9 cellular contexts compared by ENCODE assay signal in the genomic region with DNA sequence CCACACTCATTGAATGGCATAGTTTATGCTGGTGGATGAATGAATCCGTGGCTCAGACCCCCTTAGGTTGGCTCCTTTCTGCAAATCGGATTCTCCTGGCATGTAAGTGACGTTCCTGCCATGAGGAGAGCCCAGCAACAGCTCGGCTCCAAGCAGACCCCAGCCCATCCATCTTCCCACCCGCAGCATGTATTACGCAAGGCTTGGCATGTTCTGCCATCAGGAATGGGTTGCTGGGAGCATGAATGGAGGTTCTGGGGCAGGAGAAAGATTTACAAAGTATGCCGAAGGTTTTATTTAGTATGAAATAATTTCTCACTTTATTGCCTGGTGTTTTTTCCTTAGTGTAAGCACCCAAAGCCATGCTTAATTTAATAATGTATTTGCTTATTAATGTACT.
"Had no signal": no experiment of that assay in that cellular context is flagged by ENCODE, and none has a peak within 500 bp of the region (broad histone marks: within the 10 kb centered on the region; RNA-seq: fewer than 3 reads in every experiment).

No MANE protein-coding gene starts in this region.

- DNase-seq: GM23248, GOT3, H9, HCEC 1CT, HFFc6 had no signal

- H3K9ac ChIP-seq: GM23248 had no signal

- H3K27ac ChIP-seq: GM23248 had no signal

- H3K4me3 Mint-ChIP-seq: GM23338, H9, HFFc6 had no signal

- H3K4me2 ChIP-seq: GM23338 had no signal

- H2AFZ ChIP-seq: GM23248, GM23338 had no signal

- FAIRE-seq: H54 had no signal

- H3K27ac Mint-ChIP-seq: GM23338, H9, HFFc6 had no signal

- ATAC-seq: GM23338, HCT116 had no signal

- H3K4me1 ChIP-seq: HAP-1 had no signal

- H3K9me3 ChIP-seq: HAP-1 had no signal

- H3K4me3 ChIP-seq: GM23248, GM23338, HAP-1 had no signal

- H3K36me3 ChIP-seq: HAP-1 had no signal

- H3K9me3 Mint-ChIP-seq: GM23338, H9, HFFc6 had no signal
